ENCODE assay signal across 1 cellular context in the genomic region with DNA sequence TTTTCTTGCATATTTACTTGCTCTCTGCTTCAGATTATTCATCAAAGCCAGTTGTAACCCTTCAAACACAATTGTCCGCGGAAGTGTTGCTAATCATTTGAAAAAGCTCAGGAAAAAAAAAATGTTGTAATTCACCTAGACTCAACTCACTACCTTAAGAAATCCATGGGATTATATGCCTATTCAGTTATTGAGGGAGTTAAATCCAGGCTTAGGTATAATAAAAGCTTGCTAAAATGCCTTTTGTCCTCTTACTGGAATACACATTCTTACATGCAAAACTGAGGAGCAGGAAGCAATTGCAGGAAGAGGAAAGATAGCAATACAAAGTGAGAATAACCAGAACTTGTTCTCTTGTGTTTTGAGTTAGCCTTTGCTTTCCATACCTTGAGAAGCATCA.
TF ChIP-seq lines count a peak whose summit lies in the region.

No MANE protein-coding gene starts in this region.

TF ChIP-seq in WTC11, 78 proteins besides CTCF, POLR2A, EP300 and RAD21 (continued from another document):
- TF ChIP-seq SP1 (CRISPR knock-in tag; conservative IDR thresholded peaks at IDR 0.05) (no peak), FOXJ3 (CRISPR knock-in tag; IDR thresholded peaks at IDR 0.05; ENCODE audit: borderline replicate concordance) (no peak), SMAD4 (CRISPR knock-in tag; IDR thresholded peaks at IDR 0.05) (no peak), ZNF671 (CRISPR knock-in tag; IDR thresholded peaks at IDR 0.05) (no peak), MYBL2 (CRISPR knock-in tag; IDR thresholded peaks at IDR 0.05) (no peak), ZNF416 (CRISPR knock-in tag; IDR thresholded peaks at IDR 0.05) (no peak)
- TF ChIP-seq, protein P1, sequence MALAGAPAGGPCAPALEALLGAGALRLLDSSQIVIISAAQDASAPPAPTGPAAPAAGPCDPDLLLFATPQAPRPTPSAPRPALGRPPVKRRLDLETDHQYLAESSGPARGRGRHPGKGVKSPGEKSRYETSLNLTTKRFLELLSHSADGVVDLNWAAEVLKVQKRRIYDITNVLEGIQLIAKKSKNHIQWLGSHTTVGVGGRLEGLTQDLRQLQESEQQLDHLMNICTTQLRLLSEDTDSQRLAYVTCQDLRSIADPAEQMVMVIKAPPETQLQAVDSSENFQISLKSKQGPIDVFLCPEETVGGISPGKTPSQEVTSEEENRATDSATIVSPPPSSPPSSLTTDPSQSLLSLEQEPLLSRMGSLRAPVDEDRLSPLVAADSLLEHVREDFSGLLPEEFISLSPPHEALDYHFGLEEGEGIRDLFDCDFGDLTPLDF (CRISPR knock-in tag; IDR thresholded peaks at IDR 0.05): no peak
- TF ChIP-seq, protein P2, sequence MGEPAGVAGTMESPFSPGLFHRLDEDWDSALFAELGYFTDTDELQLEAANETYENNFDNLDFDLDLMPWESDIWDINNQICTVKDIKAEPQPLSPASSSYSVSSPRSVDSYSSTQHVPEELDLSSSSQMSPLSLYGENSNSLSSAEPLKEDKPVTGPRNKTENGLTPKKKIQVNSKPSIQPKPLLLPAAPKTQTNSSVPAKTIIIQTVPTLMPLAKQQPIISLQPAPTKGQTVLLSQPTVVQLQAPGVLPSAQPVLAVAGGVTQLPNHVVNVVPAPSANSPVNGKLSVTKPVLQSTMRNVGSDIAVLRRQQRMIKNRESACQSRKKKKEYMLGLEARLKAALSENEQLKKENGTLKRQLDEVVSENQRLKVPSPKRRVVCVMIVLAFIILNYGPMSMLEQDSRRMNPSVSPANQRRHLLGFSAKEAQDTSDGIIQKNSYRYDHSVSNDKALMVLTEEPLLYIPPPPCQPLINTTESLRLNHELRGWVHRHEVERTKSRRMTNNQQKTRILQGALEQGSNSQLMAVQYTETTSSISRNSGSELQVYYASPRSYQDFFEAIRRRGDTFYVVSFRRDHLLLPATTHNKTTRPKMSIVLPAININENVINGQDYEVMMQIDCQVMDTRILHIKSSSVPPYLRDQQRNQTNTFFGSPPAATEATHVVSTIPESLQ (CRISPR knock-in tag; IDR thresholded peaks at IDR 0.05): no peak
